In the genomic region with DNA sequence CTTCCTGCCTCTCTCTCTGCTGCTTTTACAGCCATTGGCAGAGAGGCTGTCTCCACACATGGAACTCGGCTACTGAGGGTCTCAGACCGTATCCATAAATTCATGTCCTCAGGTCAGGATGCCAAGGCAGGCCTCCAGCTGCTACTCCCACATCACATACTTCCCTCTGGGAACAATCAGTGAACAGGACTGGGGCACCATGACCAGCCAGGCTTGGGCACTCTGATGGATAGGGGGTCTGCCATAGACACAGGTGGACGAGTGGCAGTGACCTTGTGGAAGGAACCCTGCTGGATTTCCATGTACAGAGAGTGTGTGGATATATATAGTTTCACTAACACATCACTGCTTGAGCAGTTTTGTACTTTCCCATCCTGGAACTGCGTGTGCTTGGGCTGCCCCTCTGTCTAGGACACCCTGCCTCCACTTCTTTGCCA, we compare ENCODE assay signal across 27 cellular contexts.
DNase-seq lines count a peak whose midpoint lies in the region; ATAC-seq, FAIRE-seq and TF ChIP-seq lines count a peak whose summit lies in the region.
"Had no signal": no experiment of that assay in that cellular context is flagged by ENCODE, and none has a peak within 500 bp of the region (broad histone marks: within the 10 kb centered on the region; RNA-seq: fewer than 3 reads in every experiment).

No MANE protein-coding gene starts in this region.

- no peak overlapping the region for H3K14ac ChIP-seq in H9 (ENCODE audit: insufficient read depth, low read length)

- H2BK20ac ChIP-seq in H9 (ENCODE audit: low read depth, low read length, poor library complexity, severe bottlenecking), result no peak overlapping the region

- no peak for TF ChIP-seq EP300 in A549 (IDR thresholded peaks at IDR 0.05)

- H3K56ac ChIP-seq in H9 (ENCODE audit: insufficient read length, low read depth, low read length), result no peak overlapping the region

- no peaks in the 10 kb centered on the region for H3K9me3 Mint-ChIP-seq in H9
- H3K9me3 Mint-ChIP-seq in CD14-positive monocyte, result no peaks in the 10 kb centered on the region
- H3K9me3 Mint-ChIP-seq: activated CD4-positive, alpha-beta memory T cell treated with anti-CD3 and anti-CD28 coated beads, Interleukin-2, amount 10 ng/mL, durations not matched to agents 7 days and 5 days; activated naive CD4-positive, alpha-beta T cell treated with anti-CD3 and anti-CD28 coated beads, Interleukin-2, amount 50 U/mL, for 72 hours; activated T-helper 17 cell treated with anti-CD3 and anti-CD28 coated beads, Interleukin-2, amount 50 U/mL, for 72 hours; nephron had no signal

- H4K20me1 ChIP-seq in H9 (ENCODE audit: control insufficient read depth, insufficient read depth, insufficient read length), result no peaks in the 10 kb centered on the region
- H4K20me1 ChIP-seq: BLaER1 had no signal

- H3K4me3 Mint-ChIP-seq in H9 (no peak overlapping the region), CD14-positive monocyte (no peak overlapping the region)
- H3K4me3 Mint-ChIP-seq: activated CD4-positive, alpha-beta memory T cell treated with anti-CD3 and anti-CD28 coated beads, Interleukin-2, amount 10 ng/mL, durations not matched to agents 7 days and 5 days; activated T-helper 17 cell treated with anti-CD3 and anti-CD28 coated beads, Interleukin-2, amount 50 U/mL, for 72 hours; nephron had no signal

- no peak for DNase-seq in A549 (ENCODE audit: low read depth in 1 of 2, low spot score in 1 of 2)
- peak; percentile 17 for DNase-seq in H9
- no peak for DNase-seq in right cardiac atrium
- peak; percentile 26 for DNase-seq in posterior vena cava (ENCODE audit: low spot score)
- no peak for DNase-seq in 8988T
- no peak for DNase-seq in CD14-positive monocyte (ENCODE audit: low spot score)
- DNase-seq in activated T-cell treated with anti-CD3 and anti-CD28 coated beads, Interleukin-2, amount 50 U/mL, for 1 hour, result no peak
- DNase-seq: amygdala; COR-L47; foreskin fibroblast; GDM1; NCI-H446; NCI-H82; SJCRH30; stimulated activated naive CD4-positive, alpha-beta T cell; SW 1271 had no signal

- H3K4me1 ChIP-seq in A549 (peaks cover 17% of the 10 kb centered on the region), H9 (ENCODE audit: insufficient read depth, low read length) (no peaks in the 10 kb centered on the region), right cardiac atrium (ENCODE audit: control insufficient read depth, insufficient read depth, low read length) (no peaks in the 10 kb centered on the region)
- H3K4me1 ChIP-seq: breast epithelium had no signal

- no peak for FAIRE-seq in A549 (lab: Jason Lieb, UNC)
- FAIRE-seq: colon, kidney, RCC 7860 had no signal

- intact Hi-C loops in right cardiac atrium (cut with DNase I), result loop anchor here in 3 of 4 donors (2.0 to 10.0 kb wide), 7 partner anchors 231 to 477 kb away; no protein-coding TSS in a partner anchor
- intact Hi-C loops in posterior vena cava (cut with DNase I), result loop anchor here (5.0 to 10.0 kb wide), 5 partner anchors 45 to 475 kb away; no protein-coding TSS in a partner anchor
- intact Hi-C loops in CD14-positive monocyte (cut with micrococcal nuclease), result loop anchor here (5.0 kb wide), 4 partner anchors 232 to 492 kb away; no protein-coding TSS in a partner anchor

- H3K4me3 ChIP-seq in A549, result no peak overlapping the region
- H3K4me3 ChIP-seq in right cardiac atrium (ENCODE audit: low read length), result no peak overlapping the region
- H3K4me3 ChIP-seq: BLaER1, breast epithelium, SJCRH30, tibial nerve had no signal

- no peak for TF ChIP-seq CTCF in A549 (IDR thresholded peaks at IDR 0.05)
- TF ChIP-seq CTCF in H9 (conservative IDR thresholded peaks at IDR 0.05), result no peak
- TF ChIP-seq CTCF in CD14-positive monocyte (IDR thresholded peaks at IDR 0.05), result no peak

- no peak overlapping the region for H4K5ac ChIP-seq in H9 (ENCODE audit: insufficient read length, low read depth, low read length)

- no peak overlapping the region for H3K23ac ChIP-seq in H9 (ENCODE audit: insufficient read length, low read depth, low read length)

- no peak overlapping the region for H3K9ac ChIP-seq in H9 (ENCODE audit: extremely low read depth, insufficient read length, low read length)
- H3K9ac ChIP-seq: BLaER1 had no signal

- no peak for TF ChIP-seq POLR2A in A549 (IDR thresholded peaks at IDR 0.05; ENCODE audit: low read length)

- H2BK120ac ChIP-seq in H9 (ENCODE audit: low read depth, low read length, poor library complexity, severe bottlenecking), result no peak overlapping the region

- POLR2A ChIA-PET in A549 (lab: Yijun Ruan, JAX), result no interaction called here

- H4K8ac ChIP-seq in H9 (replicated peaks; ENCODE audit: insufficient read length, low read depth, low read length), result no peak overlapping the region

- peaks cover 17 to 27% of the 10 kb centered on the region in 2 experiments for H3K4me1 Mint-ChIP-seq in H9
- peaks cover 2% of the 10 kb centered on the region for H3K4me1 Mint-ChIP-seq in CD14-positive monocyte

- CTCF ChIA-PET in A549 (lab: Yijun Ruan, JAX), result interaction anchor here (1.0 to 23.8 kb wide), 6 partner anchors 44 to 1253 kb away, joined by 3 to 664 read pairs (median 41); no protein-coding TSS in a partner anchor

- 0 out of 7 replicates have a peak overlapping the region, but pooled peaks of 1 of the 3 experiments have one; percentile 24 for H3K27ac Mint-ChIP-seq in H9
- H3K27ac Mint-ChIP-seq in CD14-positive monocyte, result peak overlapping the region in 1 of 7 donors; percentile 2
- H3K27ac Mint-ChIP-seq: activated CD4-positive, alpha-beta memory T cell treated with anti-CD3 and anti-CD28 coated beads, Interleukin-2, amount 10 ng/mL, durations not matched to agents 7 days and 5 days had no signal

- no peak overlapping the region for H2BK15ac ChIP-seq in H9 (ENCODE audit: low read depth, low read length)

- 75% methylated on average over 4 of the region's 4 CpGs for WGBS in A549 (ENCODE audit: missing lambda C conversion rate)
- WGBS in H9 (ENCODE audit: extremely low coverage, insufficient read length, low lambda C conversion rate), result no CpG with 5 or more reads among the region's 4 CpGs
- WGBS in right cardiac atrium, result 76% methylated on average over 4 of the region's 4 CpGs

- no peak for ATAC-seq in A549
- ATAC-seq in right cardiac atrium, result peak; percentile 26 to 54
- ATAC-seq in HG02763 (IDR thresholded peaks at IDR 0.05; ENCODE audit: unreplicated experiment), result no peak
- ATAC-seq: activated naive CD4-positive, alpha-beta T cell treated with anti-CD3 and anti-CD28 coated beads, Interleukin-2, amount 50 U/mL, for 72 hours; activated T-helper 17 cell treated with anti-CD3 and anti-CD28 coated beads, Interleukin-2, amount 50 U/mL, for 72 hours had no signal

- H3K4me2 ChIP-seq in A549, result no peak overlapping the region
- H3K4me2 ChIP-seq in H9 (ENCODE audit: insufficient read depth, insufficient read length, low read length), result no peak overlapping the region

- no peak overlapping the region for H3K18ac ChIP-seq in H9 (ENCODE audit: insufficient read length, low read depth, low read length)

- no peak overlapping the region for H2AK5ac ChIP-seq in H9 (ENCODE audit: insufficient read length, low read length)

- H2BK5ac ChIP-seq in H9 (ENCODE audit: insufficient read length, low read length), result no peak overlapping the region

- no peaks in the 10 kb centered on the region for H3K9me3 ChIP-seq in A549
- H3K9me3 ChIP-seq in H9 (ENCODE audit: control insufficient read depth, low read depth, low read length), result no peaks in the 10 kb centered on the region
- H3K9me3 ChIP-seq in right cardiac atrium (ENCODE audit: control insufficient read depth, low read length), result no peaks in the 10 kb centered on the region
- H3K9me3 ChIP-seq: BLaER1, breast epithelium, SJCRH30, tibial nerve had no signal

- no peak for TF ChIP-seq RAD21 in A549 (conservative IDR thresholded peaks at IDR 0.05 in 1 of 2, IDR thresholded peaks at IDR 0.05 in 1 of 2)

- H3K27me3 Mint-ChIP-seq in H9 (ENCODE audit: low read depth) (peaks cover 6% of the 10 kb centered on the region), CD14-positive monocyte (ENCODE audit: low read depth in 3 of 3) (peaks cover 0 to 12% (median 7%) of the 10 kb centered on the region in 3 donors)
- H3K27me3 Mint-ChIP-seq: activated CD4-positive, alpha-beta memory T cell treated with anti-CD3 and anti-CD28 coated beads, Interleukin-2, amount 10 ng/mL, durations not matched to agents 7 days and 5 days; activated T-helper 17 cell treated with anti-CD3 and anti-CD28 coated beads, Interleukin-2, amount 50 U/mL, for 72 hours had no signal

- peak overlapping the region; percentile 58 to 80; a peak in 3 of 6 replicates for H3K27ac ChIP-seq in A549
- no peak overlapping the region for H3K27ac ChIP-seq in H9 (ENCODE audit: insufficient read length, low read depth, low read length)
- peak overlapping the region; percentile 28 for H3K27ac ChIP-seq in right cardiac atrium (ENCODE audit: low read length)
- H3K27ac ChIP-seq: BLaER1, breast epithelium, SJCRH30, tibial nerve had no signal

- H2AFZ ChIP-seq in H9 (ENCODE audit: low read length), result no peak overlapping the region

- no peak overlapping the region for H4K91ac ChIP-seq in H9 (ENCODE audit: insufficient read length, low read depth, low read length)

- H3K27me3 ChIP-seq in H9 (ENCODE audit: insufficient read depth, low read length) (no peaks in the 10 kb centered on the region), right cardiac atrium (ENCODE audit: control insufficient read depth, insufficient read depth) (no peaks in the 10 kb centered on the region)
- H3K27me3 ChIP-seq: BLaER1, breast epithelium, SJCRH30, tibial nerve had no signal

- no peaks in the 10 kb centered on the region for H3K23me2 ChIP-seq in H9 (ENCODE audit: insufficient read length, low read depth, low read length, poor library complexity, severe bottlenecking)

- no peak overlapping the region for H3T11ph ChIP-seq in H9 (ENCODE audit: low read length)

- H3K79me1 ChIP-seq in H9 (ENCODE audit: insufficient read depth, low read depth, low read length, poor library complexity, severe bottlenecking), result no peaks in the 10 kb centered on the region

- H3K36me3 Mint-ChIP-seq in H9 (ENCODE audit: insufficient read depth in 1 of 3, low read depth in 3 of 3) (no peaks in the 10 kb centered on the region), CD14-positive monocyte (peaks cover 18 to 22% of the 10 kb centered on the region in 2 donors)
- H3K36me3 Mint-ChIP-seq: activated naive CD4-positive, alpha-beta T cell treated with anti-CD3 and anti-CD28 coated beads, Interleukin-2, amount 50 U/mL, for 72 hours had no signal

- H2BK12ac ChIP-seq in H9 (ENCODE audit: insufficient read length, low read depth, low read length), result no peak overlapping the region

- H3K79me2 ChIP-seq in H9 (ENCODE audit: insufficient read depth, low read length), result no peaks in the 10 kb centered on the region

- no peak overlapping the region for H3K4ac ChIP-seq in H9 (ENCODE audit: low read depth, low read length)

TF ChIP-seq in A549, 52 proteins besides CTCF, POLR2A, EP300 and RAD21 (continues in another document):
- TF ChIP-seq HOXB5 (CRISPR knock-in tag; IDR thresholded peaks at IDR 0.05) (no peak), JUNB (IDR thresholded peaks at IDR 0.05) (no peak), MAFK (IDR thresholded peaks at IDR 0.05; ENCODE audit: partially characterized antibody) (no peak), CHD4 (IDR thresholded peaks at IDR 0.05; ENCODE audit: borderline replicate concordance) (no peak), MYC (IDR thresholded peaks at IDR 0.05; ENCODE audit: borderline replicate concordance, low read length) (no peak), PHF8 (IDR thresholded peaks at IDR 0.05; ENCODE audit: borderline replicate concordance, low read depth) (no peak)

Comparison
In these comparisons a context has a peak if more than half of its experiments do, and no peak if none do; other contexts are left out.
1. ATAC-seq: peak in right cardiac atrium (2 of 2); none in A549 (0 of 2) and HG02763 (single experiment).
2. DNase-seq: peak in H9 (single experiment) and posterior vena cava (single experiment); none in A549 (0 of 2), right cardiac atrium (0 of 3), 8988T (single experiment), CD14-positive monocyte (single experiment) and activated T-cell treated with anti-CD3 and anti-CD28 coated beads, Interleukin-2, amount 50 U/mL, for 1 hour (single experiment).